In the genomic region with DNA sequence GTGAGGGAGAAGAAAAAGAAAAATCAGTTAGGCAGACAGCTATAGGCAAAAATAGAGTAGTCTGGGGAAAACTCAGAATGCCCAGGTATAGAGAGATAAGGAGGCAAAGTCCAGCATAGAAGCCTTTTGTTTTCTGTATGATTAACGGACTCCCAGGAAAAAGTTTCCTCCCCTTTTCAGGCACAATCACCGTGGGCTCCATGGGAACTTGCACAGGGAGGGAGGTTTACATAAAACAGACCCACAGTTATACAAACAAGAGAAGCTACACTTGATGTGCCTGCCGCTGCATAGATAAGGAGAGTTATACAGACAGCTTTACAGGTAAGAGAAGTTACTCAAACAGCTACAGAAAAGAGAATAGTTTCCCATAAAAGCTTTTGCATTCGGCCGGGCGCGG, we compare ENCODE assay signal across 1 cellular context.
TF ChIP-seq lines count a peak whose summit lies in the region.

No MANE protein-coding gene starts in this region.

TF ChIP-seq in HepG2, 621 proteins besides CTCF, POLR2A, EP300 and RAD21 (continued from another document):
- TF ChIP-seq ZNF574 (CRISPR knock-in tag; IDR thresholded peaks at IDR 0.05) (no peak), ZNF549 (CRISPR knock-in tag; IDR thresholded peaks at IDR 0.05) (no peak), ELF4 (CRISPR knock-in tag; IDR thresholded peaks at IDR 0.05; ENCODE audit: borderline replicate concordance) (no peak), KLF11 (CRISPR knock-in tag; IDR thresholded peaks at IDR 0.05) (no peak), GATAD2A (CRISPR knock-in tag; IDR thresholded peaks at IDR 0.05) (peak; percentile 14; the same call in 1 of the 2 replicates), JDP2 (CRISPR knock-in tag; IDR thresholded peaks at IDR 0.05; ENCODE audit: borderline replicate concordance) (no peak)
TF ChIP-seq in HepG2: peak in this region for 16.
